In the genomic region with DNA sequence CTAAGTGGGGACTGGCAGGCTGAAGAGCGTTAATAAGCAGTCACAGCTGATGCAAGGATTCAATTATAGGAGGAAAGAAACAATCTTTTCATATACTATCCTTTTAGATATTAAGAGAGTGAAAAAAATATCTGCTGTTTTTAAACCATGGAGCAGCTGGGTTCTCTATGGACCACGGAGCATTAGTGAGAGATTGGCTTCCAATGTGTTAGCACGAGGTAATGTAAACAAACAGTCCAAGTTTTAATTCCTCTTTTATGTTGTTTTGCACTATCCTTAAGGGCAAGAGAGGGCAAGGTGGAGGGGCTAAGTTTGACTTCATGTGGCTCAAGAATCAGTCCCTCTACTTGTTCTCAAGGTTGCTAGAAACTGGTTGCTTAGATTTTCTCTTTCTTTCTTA, we compare ENCODE assay signal across 1 cellular context.
TF ChIP-seq lines count a peak whose summit lies in the region.

No MANE protein-coding gene starts in this region.

TF ChIP-seq in IMR-90, 13 proteins besides CTCF, POLR2A, EP300 and RAD21 (continued from another document):
- TF ChIP-seq, protein P1, sequence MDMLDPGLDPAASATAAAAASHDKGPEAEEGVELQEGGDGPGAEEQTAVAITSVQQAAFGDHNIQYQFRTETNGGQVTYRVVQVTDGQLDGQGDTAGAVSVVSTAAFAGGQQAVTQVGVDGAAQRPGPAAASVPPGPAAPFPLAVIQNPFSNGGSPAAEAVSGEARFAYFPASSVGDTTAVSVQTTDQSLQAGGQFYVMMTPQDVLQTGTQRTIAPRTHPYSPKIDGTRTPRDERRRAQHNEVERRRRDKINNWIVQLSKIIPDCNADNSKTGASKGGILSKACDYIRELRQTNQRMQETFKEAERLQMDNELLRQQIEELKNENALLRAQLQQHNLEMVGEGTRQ (IDR thresholded peaks at IDR 0.05; ENCODE audit: low read depth, low read length), result no peak
- TF ChIP-seq RCOR1 (IDR thresholded peaks at IDR 0.05; ENCODE audit: insufficient replicate concordance, low read length), result no peak
- no peak for TF ChIP-seq NFE2L2 (IDR thresholded peaks at IDR 0.05; ENCODE audit: low read depth, low read length)
- no peak for TF ChIP-seq MAFK (IDR thresholded peaks at IDR 0.05; ENCODE audit: low read depth, low read length)
- no peak for TF ChIP-seq RFX5 (IDR thresholded peaks at IDR 0.05; ENCODE audit: low read depth, low read length)
- TF ChIP-seq SMC3 (IDR thresholded peaks at IDR 0.05; ENCODE audit: low read depth, low read length), result no peak
- TF ChIP-seq CEBPB (IDR thresholded peaks at IDR 0.05; ENCODE audit: low read depth, low read length), result no peak
- TF ChIP-seq BHLHE40 (IDR thresholded peaks at IDR 0.05; ENCODE audit: low read depth, low read length), result no peak
- no peak for TF ChIP-seq FOS (IDR thresholded peaks at IDR 0.05; ENCODE audit: low read depth, low read length)
TF ChIP-seq in IMR-90: peak in this region for 0.
